24 cellular contexts compared by ENCODE assay signal in genomic region chr7:137009404-137009803, GRCh38.
"Had no signal": no experiment of that assay in that cellular context is flagged by ENCODE, and none has a peak within 500 bp of the region (broad histone marks: within the 10 kb centered on the region; RNA-seq: fewer than 3 reads in every experiment).

No MANE protein-coding gene starts in this region.

- ATAC-seq: natural killer cell; psoas muscle; right lobe of liver; stimulated activated effector memory CD8-positive, alpha-beta T cell treated with anti-CD3 and anti-CD28 coated beads, Interleukin-12 subunit alpha, Interleukin-12 subunit beta, amount 100 ng/mL, for 72 hours; stimulated activated naive B cell treated with anti-CD40 and anti-IgM and Interleukin-4, amounts not matched to agents 10 μg/mL and 1 μg/mL and 100 μg/mL, for 72 hours had no signal

- H3K9me3 ChIP-seq: ovary, psoas muscle, right lobe of liver, sigmoid colon, stomach, thoracic aorta, thyroid gland, tibial nerve, upper lobe of left lung, vagina had no signal

- H3K36me3 ChIP-seq: neural progenitor cell, ovary, right lobe of liver, sigmoid colon, stomach, thoracic aorta, thyroid gland, tibial nerve, upper lobe of left lung, vagina had no signal

- DNase-seq: natural killer cell; occipital lobe; ovary; posterior cingulate gyrus; psoas muscle; right lobe of liver; sigmoid colon; small intestine; stimulated activated CD4-positive, alpha-beta T cell treated with anti-CD3 and anti-CD28 coated beads, Interleukin-15, amount 100 ng/mL, for 24 hours; stimulated activated CD4-positive, alpha-beta T cell treated with anti-CD3 and anti-CD28 coated beads, Interleukin-2, amount 100 ng/mL, for 24 hours; stimulated activated CD4-positive, alpha-beta T cell treated with anti-CD3 and anti-CD28 coated beads, Interleukin-2, amount 100 ng/mL, for 48 hours; stimulated activated CD4-positive, alpha-beta T cell treated with anti-CD3 and anti-CD28 coated beads, Interleukin-4, amount 100 ng/mL, for 24 hours; stimulated activated naive B cell treated with anti-CD40 and anti-IgM and Interleukin-4, amounts not matched to agents 10 μg/mL and 1 μg/mL and 100 μg/mL, for 72 hours; stimulated activated naive CD4-positive, alpha-beta T cell treated with Interleukin-2 at 50 U/mL for 16 hours; stomach; thyroid gland; trophoblast cell; upper lobe of left lung had no signal

- H3K4me3 ChIP-seq: neural progenitor cell, ovary, psoas muscle, right lobe of liver, sigmoid colon, stomach, thoracic aorta, thyroid gland, tibial nerve, upper lobe of left lung, vagina had no signal

- H3K27ac ChIP-seq: neural progenitor cell, ovary, parathyroid adenoma, psoas muscle, right lobe of liver, sigmoid colon, stomach, thoracic aorta, thyroid gland, tibial nerve, upper lobe of left lung, vagina had no signal

- H3K4me1 ChIP-seq: neural progenitor cell, parathyroid adenoma, psoas muscle, right lobe of liver, thyroid gland, tibial nerve had no signal

- H3K27me3 ChIP-seq: neural progenitor cell, ovary, right lobe of liver, sigmoid colon, stomach, thyroid gland, tibial nerve, upper lobe of left lung, vagina had no signal
